Comparison of ENCODE assay signal across 9 cellular contexts in genomic region chr17:54172654-54173316, GRCh38.
DNase-seq lines count a peak whose midpoint lies in the region; ATAC-seq, FAIRE-seq and TF ChIP-seq lines count a peak whose summit lies in the region.
"Had no signal": no experiment of that assay in that cellular context is flagged by ENCODE, and none has a peak within 500 bp of the region (broad histone marks: within the 10 kb centered on the region; RNA-seq: fewer than 3 reads in every experiment).

No MANE protein-coding gene starts in this region.

- H2AK5ac ChIP-seq in mesendoderm (ENCODE audit: low read length): no peak overlapping the region

- no peak overlapping the region for H4K5ac ChIP-seq in mesendoderm (ENCODE audit: low read length)

- no peak overlapping the region for H3K27ac Mint-ChIP-seq in Calu3 (ENCODE audit: unreplicated experiment)
- no peak overlapping the region for H3K27ac Mint-ChIP-seq in activated CD8-positive, alpha-beta memory T cell treated with anti-CD3 and anti-CD28 coated beads, Interleukin-2, amount 10 ng/mL, durations not matched to agents 7 days and 5 days
- no peak overlapping the region for H3K27ac Mint-ChIP-seq in stimulated activated memory B cell treated with anti-CD40 and anti-IgM and Interleukin-4, amounts not matched to agents 10 μg/mL and 1 μg/mL and 100 μg/mL, for 72 hours
- H3K27ac Mint-ChIP-seq: activated naive CD4-positive, alpha-beta T cell treated with anti-CD3 and anti-CD28 coated beads, Interleukin-2, amount 50 U/mL, for 24 hours had no signal

- H2BK120ac ChIP-seq in mesendoderm (ENCODE audit: low read depth, low read length): no peak overlapping the region

- dilution Hi-C loops in mammary epithelial cell (cut with HindIII; ENCODE audit: low sequenced_read_pairs): no loop called here

- no peaks in the 10 kb centered on the region for H3K27me3 Mint-ChIP-seq in Calu3 (ENCODE audit: unreplicated experiment)
- H3K27me3 Mint-ChIP-seq in activated CD8-positive, alpha-beta memory T cell treated with anti-CD3 and anti-CD28 coated beads, Interleukin-2, amount 10 ng/mL, durations not matched to agents 7 days and 5 days: no peaks in the 10 kb centered on the region
- H3K27me3 Mint-ChIP-seq in stimulated activated memory B cell treated with anti-CD40 and anti-IgM and Interleukin-4, amounts not matched to agents 10 μg/mL and 1 μg/mL and 100 μg/mL, for 72 hours: no peaks in the 10 kb centered on the region
- H3K27me3 Mint-ChIP-seq: activated naive CD4-positive, alpha-beta T cell treated with anti-CD3 and anti-CD28 coated beads, Interleukin-2, amount 50 U/mL, for 24 hours had no signal

- H3K27me3 ChIP-seq in Karpas-422 (ENCODE audit: low read length): no peaks in the 10 kb centered on the region
- no peaks in the 10 kb centered on the region for H3K27me3 ChIP-seq in mammary epithelial cell (ENCODE audit: insufficient read depth, low read length)
- no peaks in the 10 kb centered on the region for H3K27me3 ChIP-seq in mesendoderm (ENCODE audit: insufficient read depth, low read length, poor library complexity)

- BruUV-seq in Calu3 (replicated peaks; lab: Mats Ljungman, UMichigan) (no TSS peak), mammary epithelial cell (replicated peaks; lab: Mats Ljungman, UMichigan) (no TSS peak)

- H3K4me3 Mint-ChIP-seq in Calu3 (ENCODE audit: low read depth, unreplicated experiment): no peak overlapping the region
- no peak overlapping the region for H3K4me3 Mint-ChIP-seq in activated CD8-positive, alpha-beta memory T cell treated with anti-CD3 and anti-CD28 coated beads, Interleukin-2, amount 10 ng/mL, durations not matched to agents 7 days and 5 days
- no peak overlapping the region for H3K4me3 Mint-ChIP-seq in stimulated activated memory B cell treated with anti-CD40 and anti-IgM and Interleukin-4, amounts not matched to agents 10 μg/mL and 1 μg/mL and 100 μg/mL, for 72 hours
- H3K4me3 Mint-ChIP-seq: activated naive CD4-positive, alpha-beta T cell treated with anti-CD3 and anti-CD28 coated beads, Interleukin-2, amount 50 U/mL, for 24 hours had no signal

- H3K79me1 ChIP-seq in mesendoderm (ENCODE audit: low read length): no peaks in the 10 kb centered on the region

- H3K4me3 ChIP-seq in Karpas-422 (ENCODE audit: low read length) (no peak overlapping the region), mammary epithelial cell (replicated peaks in 1 of 3; ENCODE audit: insufficient read depth in 1 of 3, low read depth in 2 of 3, low read length in 3 of 3) (no peak overlapping the region), mesendoderm (ENCODE audit: low read length) (no peak overlapping the region)

- no peaks in the 10 kb centered on the region for H3K4me1 Mint-ChIP-seq in Calu3 (ENCODE audit: low read depth, unreplicated experiment)
- H3K4me1 Mint-ChIP-seq in activated CD8-positive, alpha-beta memory T cell treated with anti-CD3 and anti-CD28 coated beads, Interleukin-2, amount 10 ng/mL, durations not matched to agents 7 days and 5 days: no peaks in the 10 kb centered on the region
- no peaks in the 10 kb centered on the region for H3K4me1 Mint-ChIP-seq in stimulated activated memory B cell treated with anti-CD40 and anti-IgM and Interleukin-4, amounts not matched to agents 10 μg/mL and 1 μg/mL and 100 μg/mL, for 72 hours
- H3K4me1 Mint-ChIP-seq: activated naive CD4-positive, alpha-beta T cell treated with anti-CD3 and anti-CD28 coated beads, Interleukin-2, amount 50 U/mL, for 24 hours had no signal

- intact Hi-C loops in Calu3 (cut with micrococcal nuclease; ENCODE audit: unreplicated experiment): loop anchor here (2.0 to 10.0 kb wide), 3 partner anchors 722 to 1788 kb away; no protein-coding TSS in a partner anchor
- intact Hi-C loops in mammary epithelial cell (cut with micrococcal nuclease): loop anchor here (1.0 to 10.0 kb wide), 6 partner anchors 254 to 1788 kb away; no protein-coding TSS in a partner anchor

- H3K4me1 ChIP-seq in Karpas-422 (ENCODE audit: low read length) (no peaks in the 10 kb centered on the region), mammary epithelial cell (ENCODE audit: insufficient read depth, low read length) (no peaks in the 10 kb centered on the region), mesendoderm (ENCODE audit: control insufficient read depth, low read depth, low read length) (no peaks in the 10 kb centered on the region)

- no peak for TF ChIP-seq CTCF in Calu3 (IDR thresholded peaks at IDR 0.05; ENCODE audit: unreplicated experiment)
- peak; percentile 73 to 80 for TF ChIP-seq CTCF in mammary epithelial cell (conservative IDR thresholded peaks at IDR 0.05 in 1 of 2, IDR thresholded peaks at IDR 0.05 in 1 of 2; ENCODE audit: extremely low read depth in 1 of 2, insufficient read depth in 1 of 2, low read depth in 1 of 2, low read length in 2 of 2)

- no peaks in the 10 kb centered on the region for H3K36me3 Mint-ChIP-seq in Calu3 (ENCODE audit: insufficient read depth, unreplicated experiment)
- H3K36me3 Mint-ChIP-seq in activated CD8-positive, alpha-beta memory T cell treated with anti-CD3 and anti-CD28 coated beads, Interleukin-2, amount 10 ng/mL, durations not matched to agents 7 days and 5 days: no peaks in the 10 kb centered on the region
- no peaks in the 10 kb centered on the region for H3K36me3 Mint-ChIP-seq in stimulated activated memory B cell treated with anti-CD40 and anti-IgM and Interleukin-4, amounts not matched to agents 10 μg/mL and 1 μg/mL and 100 μg/mL, for 72 hours
- H3K36me3 Mint-ChIP-seq: activated naive CD4-positive, alpha-beta T cell treated with anti-CD3 and anti-CD28 coated beads, Interleukin-2, amount 50 U/mL, for 24 hours had no signal

- H4K20me1 ChIP-seq in Karpas-422 (ENCODE audit: insufficient read depth, low read depth, low read length) (no peaks in the 10 kb centered on the region), mammary epithelial cell (ENCODE audit: insufficient read depth, low read length) (no peaks in the 10 kb centered on the region)

- H3K27ac ChIP-seq in Karpas-422 (ENCODE audit: low read length) (no peak overlapping the region), mammary epithelial cell (ENCODE audit: insufficient read depth, low read depth, low read length) (no peak overlapping the region), mesendoderm (ENCODE audit: low read depth, low read length) (no peak overlapping the region)

- no peak overlapping the region for H2BK5ac ChIP-seq in mesendoderm (ENCODE audit: low read length)

- H3K9me3 ChIP-seq in Karpas-422 (ENCODE audit: low read length) (peaks cover 10% of the 10 kb centered on the region), mammary epithelial cell (replicated peaks; ENCODE audit: insufficient read depth, low read length) (no peaks in the 10 kb centered on the region)

- WGBS in mammary epithelial cell (ENCODE audit: low coverage, missing lambda C conversion rate): 11% methylated on average over 1 of the region's 1 CpG
- no CpG with 5 or more reads among the region's 1 CpG for WGBS in mesendoderm (ENCODE audit: extremely low coverage, insufficient coverage, low lambda C conversion rate)

- H3K23ac ChIP-seq in mesendoderm (ENCODE audit: low read length): no peak overlapping the region

- no peaks in the 10 kb centered on the region for H3K36me3 ChIP-seq in Karpas-422 (ENCODE audit: insufficient read depth, low read length)
- H3K36me3 ChIP-seq in mammary epithelial cell (ENCODE audit: insufficient read depth, low read length): no peaks in the 10 kb centered on the region
- no peaks in the 10 kb centered on the region for H3K36me3 ChIP-seq in mesendoderm (ENCODE audit: control insufficient read depth, insufficient read depth, low read length)

- H3K9me2 ChIP-seq in Karpas-422 (replicated peaks; ENCODE audit: insufficient read depth, low read length): no peaks in the 10 kb centered on the region

- ATAC-seq in activated CD8-positive, alpha-beta memory T cell treated with anti-CD3 and anti-CD28 coated beads, Interleukin-2, amount 10 ng/mL, durations not matched to agents 7 days and 5 days: no peak
- ATAC-seq in stimulated activated memory B cell treated with anti-CD40 and anti-IgM and Interleukin-4, amounts not matched to agents 10 μg/mL and 1 μg/mL and 100 μg/mL, for 72 hours: no peak

- no peaks in the 10 kb centered on the region for H3K79me2 ChIP-seq in Karpas-422 (ENCODE audit: low read length)
- no peaks in the 10 kb centered on the region for H3K79me2 ChIP-seq in mammary epithelial cell (ENCODE audit: insufficient read depth, low read length)
- H3K79me2 ChIP-seq in mesendoderm (ENCODE audit: control insufficient read depth, insufficient read depth, low read length): no peaks in the 10 kb centered on the region

- peak; percentile 28 for DNase-seq in Calu3
- peak; percentile 68 for DNase-seq in Karpas-422
- DNase-seq in mammary epithelial cell: peak; percentile 44
- DNase-seq in mesendoderm: peak; percentile 50
- DNase-seq in activated CD8-positive, alpha-beta memory T cell treated with anti-CD3 and anti-CD28 coated beads, Interleukin-2, amount 10 ng/mL, durations not matched to agents 7 days and 5 days: no peak
- no peak for DNase-seq in frontal cortex (ENCODE audit: low spot score in 2 of 2)
- DNase-seq in GM19238 (ENCODE audit: insufficient read length, low spot score): no peak

- H3K4ac ChIP-seq in mesendoderm (ENCODE audit: low read depth, low read length): no peak overlapping the region

- H3K4me2 ChIP-seq in Karpas-422 (ENCODE audit: low read depth, low read length, poor library complexity, severe bottlenecking) (no peak overlapping the region), mammary epithelial cell (ENCODE audit: insufficient read depth, low read depth, low read length) (no peak overlapping the region), mesendoderm (ENCODE audit: low read length) (no peak overlapping the region)

- in situ Hi-C loops in mammary epithelial cell (cut with MboI; ENCODE audit: low sequenced_read_pairs in 2 of 2): loop anchor here in 1 of 2 donors (25.0 kb wide), 2 partner anchors 715 to 1135 kb away; no protein-coding TSS in a partner anchor

- H3K9ac ChIP-seq in Karpas-422 (ENCODE audit: low read length) (no peak overlapping the region), mammary epithelial cell (ENCODE audit: insufficient read depth, low read length) (no peak overlapping the region), mesendoderm (ENCODE audit: low read length) (no peak overlapping the region)

- H3K9me3 Mint-ChIP-seq in Calu3 (ENCODE audit: low read depth, unreplicated experiment): no peaks in the 10 kb centered on the region
- peaks cover 2% of the 10 kb centered on the region for H3K9me3 Mint-ChIP-seq in activated CD8-positive, alpha-beta memory T cell treated with anti-CD3 and anti-CD28 coated beads, Interleukin-2, amount 10 ng/mL, durations not matched to agents 7 days and 5 days (ENCODE audit: low read depth)
- H3K9me3 Mint-ChIP-seq in stimulated activated memory B cell treated with anti-CD40 and anti-IgM and Interleukin-4, amounts not matched to agents 10 μg/mL and 1 μg/mL and 100 μg/mL, for 72 hours: peaks cover 7% of the 10 kb centered on the region

- peak overlapping the region; percentile 60 for H3K18ac ChIP-seq in mesendoderm (ENCODE audit: low read length)

- H2AFZ ChIP-seq in Karpas-422 (ENCODE audit: low read length) (no peak overlapping the region), mammary epithelial cell (ENCODE audit: low read depth, low read length) (peak overlapping the region; percentile 13)

- H4K8ac ChIP-seq in mesendoderm (ENCODE audit: low read depth, low read length): no peak overlapping the region

- no peak overlapping the region for H2BK15ac ChIP-seq in mesendoderm (replicated peaks; ENCODE audit: low read depth)

- no peak for FAIRE-seq in frontal cortex (lab: Jason Lieb, UNC)

- CTCF ChIA-PET in Calu3 (lab: Charles Lee) (no interaction called here), mammary epithelial cell (lab: Charles Lee; ENCODE audit: low non-redundant PET) (no interaction called here)
- CTCF ChIA-PET in activated CD8-positive, alpha-beta memory T cell treated with anti-CD3 and anti-CD28 coated beads, Interleukin-2, amount 10 ng/mL, durations not matched to agents 7 days and 5 days (lab: Charles Lee): no interaction called here

- no peak overlapping the region for H3K56ac ChIP-seq in mesendoderm (ENCODE audit: low read length)

Comparison
In these comparisons a context has a peak if more than half of its experiments do, and no peak if none do; other contexts are left out.
1. DNase-seq: peak in Calu3 (single experiment), Karpas-422 (single experiment), mammary epithelial cell (single experiment) and mesendoderm (single experiment); none in activated CD8-positive, alpha-beta memory T cell treated with anti-CD3 and anti-CD28 coated beads, Interleukin-2, amount 10 ng/mL, durations not matched to agents 7 days and 5 days (single experiment), frontal cortex (0 of 2) and GM19238 (single experiment).